ENCODE assay signal across 9 cellular contexts in the genomic region with DNA sequence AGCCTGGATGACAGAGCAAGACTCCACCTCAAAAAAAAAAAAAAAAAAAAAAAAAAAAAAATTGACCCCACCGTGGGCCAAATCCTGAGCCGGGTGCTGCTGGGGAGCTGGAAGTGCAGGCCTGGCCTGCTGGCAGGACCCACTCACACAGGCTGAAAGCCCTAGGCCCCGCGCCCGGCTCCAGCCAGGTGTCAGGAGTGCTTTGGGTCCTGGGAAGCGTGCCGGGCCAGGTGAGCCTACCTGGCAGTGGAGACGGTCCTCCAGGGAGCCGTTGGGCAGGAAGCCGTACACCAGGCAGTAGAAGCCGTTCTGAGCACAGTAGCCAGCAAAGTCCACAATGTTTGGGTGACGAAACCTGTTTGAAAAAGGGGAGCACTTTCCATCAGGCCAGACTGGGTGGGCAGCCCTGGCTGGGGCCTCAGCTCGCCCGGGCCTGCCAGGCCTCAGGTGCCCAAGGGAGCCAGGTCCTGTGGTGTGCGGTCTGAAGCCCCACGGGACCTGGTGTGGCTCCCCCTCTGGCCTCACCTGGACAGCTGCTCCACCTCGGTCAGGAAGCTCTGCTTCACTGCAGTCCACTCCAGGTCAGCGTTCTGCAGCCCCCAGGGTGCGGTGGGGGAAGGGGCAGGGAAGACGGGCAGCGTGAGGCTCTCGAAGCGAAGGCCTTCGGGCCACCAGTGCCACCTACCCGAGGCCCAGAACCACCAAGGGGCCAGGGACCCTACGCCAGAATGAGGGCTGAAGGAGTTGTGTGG. TPM values are rescaled to one million over a fixed set of nuclear protein-coding genes. Genes with fewer than 3 reads are reported as not detected.
DNase-seq lines count a peak whose midpoint lies in the region; ATAC-seq, FAIRE-seq and TF ChIP-seq lines count a peak whose summit lies in the region.
"Had no signal": no experiment of that assay in that cellular context is flagged by ENCODE, and none has a peak within 500 bp of the region (broad histone marks: within the 10 kb centered on the region; RNA-seq: fewer than 3 reads in every experiment).

No MANE protein-coding gene starts in this region.

- intact Hi-C loops in K562 (cut with micrococcal nuclease): no loop called here
- intact Hi-C loops in natural killer cell (cut with micrococcal nuclease): loop anchor here (10.0 kb wide), 1 partner anchor 77 kb away; a partner anchor contains a TSS

- peak overlapping the region in 2 of 3 donors; percentile 76 to 91 for H3K27ac Mint-ChIP-seq in IgD-negative memory B cell
- peak overlapping the region; percentile 80 to 81 for H3K27ac Mint-ChIP-seq in natural killer cell

- in situ Hi-C loops in K562 (cut with MboI) (no loop called here), ACHN (cut with HindIII; ENCODE audit: low pct_ligation_motif_present, low pct_unique_long_range_greater_than_20kb, low sequenced_read_pairs) (no loop called here)

- no TSS peak for BruUV-seq in K562 (replicated peaks; lab: Mats Ljungman, UMichigan)

- peaks cover 3 to 7% (median 4%) of the 10 kb centered on the region in 3 donors for H3K4me1 Mint-ChIP-seq in IgD-negative memory B cell
- H3K4me1 Mint-ChIP-seq in natural killer cell: peaks cover 0 to 6% of the 10 kb centered on the region in 2 donors

- no peak overlapping the region for H2AFZ ChIP-seq in K562 (ENCODE audit: low read depth, low read length)

- no peak for ATAC-seq in K562
- no peak for ATAC-seq in natural killer cell
- ATAC-seq in HG02840 (IDR thresholded peaks at IDR 0.05; ENCODE audit: low FRiP score, unreplicated experiment): no peak
- ATAC-seq in GM19023 (IDR thresholded peaks at IDR 0.05; ENCODE audit: unreplicated experiment): no peak
- no peak for ATAC-seq in HG02885 (IDR thresholded peaks at IDR 0.05; ENCODE audit: poor library complexity, unreplicated experiment)

- H3K9me3 Mint-ChIP-seq in IgD-negative memory B cell: no peaks in the 10 kb centered on the region
- H3K9me3 Mint-ChIP-seq in natural killer cell: no peaks in the 10 kb centered on the region

- peaks cover 58% of the 10 kb centered on the region for H3K36me3 ChIP-seq in K562 (ENCODE audit: control insufficient read depth, insufficient read depth, low read length)

- H3K4me3 Mint-ChIP-seq in IgD-negative memory B cell (peak overlapping the region; percentile 84 to 97 (median 92)), natural killer cell (peak overlapping the region; percentile 13)

- POLR2A ChIA-PET in K562 (lab: Yijun Ruan, JAX): interaction anchor here (0.7 to 1.4 kb wide), 5 partner anchors 9 to 73 kb away, joined by 3 to 6 read pairs (median 4); no protein-coding TSS in a partner anchor

- peaks cover 60% of the 10 kb centered on the region for H3K79me2 ChIP-seq in K562 (ENCODE audit: control insufficient read depth, insufficient read depth, low read length)

- TF ChIP-seq RAD21 in K562 (CRISPR knock-in tag; conservative IDR thresholded peaks at IDR 0.05 in 1 of 2, IDR thresholded peaks at IDR 0.05 in 1 of 2): no peak

- no peak for TF ChIP-seq POLR2A in K562 (conservative IDR thresholded peaks at IDR 0.05)

- no peaks in the 10 kb centered on the region; the same call in 1 of the 2 replicates for H4K20me1 ChIP-seq in K562 (replicated peaks; ENCODE audit: control insufficient read depth, insufficient read depth, low read length)

- CTCF ChIA-PET in K562 (lab: Yijun Ruan, JAX; ENCODE audit: low intra/inter-chr PET ratio): no interaction called here

- H3K9ac ChIP-seq in K562 (ENCODE audit: insufficient read depth in 1 of 2, low read depth in 2 of 2, low read length in 2 of 2): peak overlapping the region; percentile 93 to 99

- H3K27ac ChIP-seq in C4-2B (peak overlapping the region; percentile 99), K562 (ENCODE audit: extremely low read depth, low read depth, low read length) (peak overlapping the region; percentile 93)

- DNase-seq in K562 (ENCODE audit: extremely low read depth in 1 of 4, low spot score in 3 of 4): no peak
- no peak for DNase-seq in natural killer cell
- no peak for DNase-seq in ACHN
- DNase-seq: midbrain had no signal

- peak overlapping the region; percentile 92 for H3K4me2 ChIP-seq in K562 (ENCODE audit: insufficient read depth, low read length)

- FAIRE-seq in K562 (lab: Jason Lieb, UNC): no peak

- H3K36me3 Mint-ChIP-seq in IgD-negative memory B cell (no peaks in the 10 kb centered on the region), natural killer cell (no peaks in the 10 kb centered on the region)

- H3K4me1 ChIP-seq in K562 (replicated peaks in 1 of 2; ENCODE audit: control insufficient read depth in 2 of 2, insufficient read depth in 2 of 2, low read length in 2 of 2): peaks cover 21 to 83% of the 10 kb centered on the region in 2 experiments

- 70% methylated on average over 2 of the region's 26 CpGs for WGBS in K562 (ENCODE audit: insufficient coverage, low coverage, missing lambda C conversion rate)

- H3K27me3 ChIP-seq in K562 (ENCODE audit: control insufficient read depth in 2 of 2, insufficient read depth in 2 of 2, low read length in 2 of 2): no peaks in the 10 kb centered on the region

- peak overlapping the region; percentile 81 for H3K4me3 ChIP-seq in K562

- H3K27me3 Mint-ChIP-seq in IgD-negative memory B cell: no peaks in the 10 kb centered on the region
- no peaks in the 10 kb centered on the region for H3K27me3 Mint-ChIP-seq in natural killer cell (ENCODE audit: low read depth in 2 of 2)

- no peak for TF ChIP-seq CTCF in C4-2B (conservative IDR thresholded peaks at IDR 0.05)
- TF ChIP-seq CTCF in K562 (IDR thresholded peaks at IDR 0.05 in 2 of 3, conservative IDR thresholded peaks at IDR 0.05 in 1 of 3; ENCODE audit: insufficient read depth in 2 of 3, low read depth in 1 of 3, low read length in 3 of 3): 0 out of 6 replicates have a peak, but pooled peaks of 1 of the 3 experiments have one; percentile 3
- no peak for TF ChIP-seq CTCF in natural killer cell (IDR thresholded peaks at IDR 0.05)

- TF ChIP-seq EP300 in K562 (IDR thresholded peaks at IDR 0.05; ENCODE audit: low read length): no peak

- H3K9me3 ChIP-seq in K562 (replicated peaks; ENCODE audit: control insufficient read depth, insufficient read depth, low read depth, low read length): no peaks in the 10 kb centered on the region

- no peaks in the 10 kb centered on the region for H3K9me1 ChIP-seq in K562 (ENCODE audit: control insufficient read depth, insufficient read depth, low read length)

RNA-seq across cellular contexts. Expression of a gene that starts 1.8 kb away (rescaled TPM):
- polyA plus RNA-seq in IgD-negative memory B cell (110 TPM), K562 (2011; rRNA removed) (91.6 and 104 TPM in 2 replicates), K562 (2014; fragmentation: Illumina TruSeq; extraction: Trizol) (78.9 and 128 TPM in 2 replicates), K562 (2014; fragmentation: Nextera tagmentation; extraction: Ambion mirVana) (10 to 100 TPM; 11.6 to 16.1 TPM), K562 (2014; rRNA removed) (177 and 184 TPM in 2 replicates)
- 92.6 and 283 TPM in 2 replicates for total RNA-seq in K562 (2011; cell fraction: chromatin; rRNA removed; ENCODE audit: low replicate concordance)
- 241 and 247 TPM in 2 replicates for total RNA-seq in K562 (2011; cell fraction: nucleolus; rRNA removed)
- total RNA-seq in K562 (2011; cell fraction: nucleoplasm; rRNA removed): 125 and 132 TPM in 2 replicates
- total RNA-seq in K562 (2014; rRNA removed) (220 and 274 TPM in 2 replicates), K562 (2014; rRNA removed; fragmentation: Illumina TruSeq; extraction: Trizol) (52.2 and 68.1 TPM in 2 replicates), K562 (2015; rRNA removed; fragmentation: Illumina TruSeq; extraction: Trizol) (138 and 144 TPM in 2 replicates), K562 (2021) (260 and 261 TPM in 2 replicates), natural killer cell (100 to 1,000 TPM in 2 of 3 donors, 10 to 100 TPM in 1; 87.5 to 114 (median 107) TPM)
- 93.8 and 232 TPM in 2 replicates for polyA plus RNA-seq in K562 (2011; cell fraction: cytosol; rRNA removed)
- polyA plus RNA-seq in K562 (2011; cell fraction: nucleus; rRNA removed): 88.5 and 119 TPM in 2 replicates
- polyA plus RNA-seq in K562 (2012): 223 and 331 TPM in 2 replicates
- 49.2 and 97.3 TPM in 2 replicates for polyA minus RNA-seq in K562 (2011; rRNA and poly(A)+ RNA removed)
- 145 and 167 TPM in 2 replicates for polyA minus RNA-seq in K562 (2011; cell fraction: cytosol; rRNA and poly(A)+ RNA removed)
- polyA minus RNA-seq in K562 (2011; cell fraction: nucleus; rRNA and poly(A)+ RNA removed): 49.9 and 54.3 TPM in 2 replicates

RNA-seq across cellular contexts. Expression of a gene that starts 45.4 kb away (rescaled TPM):
- polyA plus RNA-seq in IgD-negative memory B cell (7.1 TPM), K562 (2011; rRNA removed) (5.6 and 8.1 TPM in 2 replicates), K562 (2014; fragmentation: Illumina TruSeq; extraction: Trizol) (1.2 and 2.0 TPM in 2 replicates), K562 (2014; fragmentation: Nextera tagmentation; extraction: Ambion mirVana) (1 to 10 TPM in 1 of 2 experiments, under 1 TPM in 1; 0.13 to 1.1 TPM), K562 (2014; rRNA removed) (4.0 TPM in 2 replicates)
- 4.7 and 15.6 TPM in 2 replicates for total RNA-seq in K562 (2011; cell fraction: chromatin; rRNA removed; ENCODE audit: low replicate concordance)
- total RNA-seq in K562 (2011; cell fraction: nucleolus; rRNA removed): 17.4 and 21.8 TPM in 2 replicates
- total RNA-seq in K562 (2011; cell fraction: nucleoplasm; rRNA removed): 9.3 and 9.5 TPM in 2 replicates
- total RNA-seq in K562 (2014; rRNA removed) (3.3 and 5.1 TPM in 2 replicates), K562 (2014; rRNA removed; fragmentation: Illumina TruSeq; extraction: Trizol) (0.93 and 1.2 TPM in 2 replicates), K562 (2015; rRNA removed; fragmentation: Illumina TruSeq; extraction: Trizol) (1.1 and 1.6 TPM in 2 replicates), K562 (2021) (6.4 and 8.5 TPM in 2 replicates), natural killer cell (1 to 10 TPM; 1.2 to 4.3 (median 1.4) TPM)
- polyA plus RNA-seq in K562 (2011; cell fraction: cytosol; rRNA removed): 12.5 and 24.6 TPM in 2 replicates
- 6.3 and 6.4 TPM in 2 replicates for polyA plus RNA-seq in K562 (2011; cell fraction: nucleus; rRNA removed)
- 3.9 and 12.2 TPM in 2 replicates for polyA plus RNA-seq in K562 (2012)
- 3.7 and 4.9 TPM in 2 replicates for polyA minus RNA-seq in K562 (2011; rRNA and poly(A)+ RNA removed)
- polyA minus RNA-seq in K562 (2011; cell fraction: cytosol; rRNA and poly(A)+ RNA removed): 5.6 and 6.4 TPM in 2 replicates
- 1.3 and 1.8 TPM in 2 replicates for polyA minus RNA-seq in K562 (2011; cell fraction: nucleus; rRNA and poly(A)+ RNA removed)

RNA-seq across cellular contexts. Expression of a gene that starts 46.3 kb away (rescaled TPM):
- polyA plus RNA-seq in IgD-negative memory B cell: 12.2 TPM
- total RNA-seq in K562 (2011; cell fraction: chromatin; rRNA removed; ENCODE audit: low replicate concordance): 39.3 and 72.5 TPM in 2 replicates
- 41.0 and 46.2 TPM in 2 replicates for total RNA-seq in K562 (2011; cell fraction: nucleolus; rRNA removed)
- total RNA-seq in K562 (2011; cell fraction: nucleoplasm; rRNA removed): 38.1 and 43.2 TPM in 2 replicates
- total RNA-seq in K562 (2014; rRNA removed): 39.2 and 59.3 TPM in 2 replicates
- total RNA-seq in K562 (2014; rRNA removed; fragmentation: Illumina TruSeq; extraction: Trizol): 9.1 and 10.3 TPM in 2 replicates
- 17.1 and 23.4 TPM in 2 replicates for total RNA-seq in K562 (2015; rRNA removed; fragmentation: Illumina TruSeq; extraction: Trizol)
- total RNA-seq in K562 (2021): 121 and 133 TPM in 2 replicates
- 5.9 and 8.7 TPM in 2 replicates for polyA plus RNA-seq in K562 (2011; rRNA removed)
- 11.3 and 17.7 TPM in 2 replicates for polyA plus RNA-seq in K562 (2011; cell fraction: cytosol; rRNA removed)
- polyA plus RNA-seq in K562 (2011; cell fraction: nucleus; rRNA removed): 39.1 and 51.6 TPM in 2 replicates
- polyA plus RNA-seq in K562 (2012): 37.4 and 57.1 TPM in 2 replicates
- polyA plus RNA-seq in K562 (2014; fragmentation: Illumina TruSeq; extraction: Trizol): 45.3 and 68.0 TPM in 2 replicates
- polyA plus RNA-seq in K562 (2014; fragmentation: Nextera tagmentation; extraction: Ambion mirVana): 10 to 100 TPM in 1 of 2 experiments, 1 to 10 TPM in 1; 2.8 to 10.5 TPM
- polyA plus RNA-seq in K562 (2014; rRNA removed): 44.8 and 45.2 TPM in 2 replicates
- polyA minus RNA-seq in K562 (2011; rRNA and poly(A)+ RNA removed): 4.5 and 6.6 TPM in 2 replicates
- 55.8 and 74.4 TPM in 2 replicates for polyA minus RNA-seq in K562 (2011; cell fraction: cytosol; rRNA and poly(A)+ RNA removed)
- polyA minus RNA-seq in K562 (2011; cell fraction: nucleus; rRNA and poly(A)+ RNA removed): 14.8 and 15.6 TPM in 2 replicates
- 10 to 100 TPM; 65.2 to 76.7 (median 67.5) TPM for total RNA-seq in natural killer cell
